ENCODE assay signal across 8 cellular contexts in the genomic region with DNA sequence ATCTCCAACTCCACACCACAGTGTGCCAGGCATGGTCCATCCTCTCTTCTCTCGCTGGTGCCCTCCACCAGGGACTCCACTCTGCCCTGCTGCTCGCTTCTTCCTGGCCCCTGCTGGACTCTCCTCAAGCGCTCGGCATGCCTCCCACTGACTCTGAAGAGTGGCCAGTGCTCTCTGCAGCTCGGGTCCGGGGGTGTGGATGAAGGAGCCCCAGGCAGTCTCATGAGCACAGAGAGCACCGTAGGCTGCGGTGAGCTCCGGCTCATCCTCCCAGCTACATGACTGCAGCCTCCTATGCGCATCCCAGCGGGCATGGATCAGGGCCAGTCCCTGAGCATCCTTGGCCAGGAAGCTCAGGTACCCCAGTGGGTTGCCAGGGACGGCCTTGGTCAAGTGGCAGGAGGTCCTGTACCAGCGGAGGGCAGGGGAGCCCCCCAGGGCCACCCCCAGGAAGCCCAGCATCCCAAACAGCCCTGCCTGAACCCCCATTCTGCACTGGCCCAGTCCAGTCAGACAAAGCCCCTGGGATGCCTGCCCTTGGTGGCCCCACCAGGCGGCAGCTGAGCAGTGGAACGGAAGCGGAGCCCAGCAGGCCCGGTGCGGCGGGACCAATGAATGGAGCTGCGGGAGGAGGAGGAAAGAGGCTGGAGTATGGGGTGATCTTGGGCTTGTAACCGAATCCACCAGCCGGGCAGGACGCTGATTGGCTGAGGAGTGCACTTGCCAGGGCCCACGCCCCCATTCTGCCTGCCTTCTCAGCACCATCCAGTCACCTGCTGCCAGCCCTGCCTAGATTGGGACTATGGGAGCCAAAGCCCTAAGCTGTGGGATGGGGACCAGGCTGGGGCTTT. TPM values are rescaled to one million over a fixed set of nuclear protein-coding genes. Genes with fewer than 3 reads are reported as not detected.
DNase-seq lines count a peak whose midpoint lies in the region; TF ChIP-seq lines count a peak whose summit lies in the region.
"Had no signal": no experiment of that assay in that cellular context is flagged by ENCODE, and none has a peak within 500 bp of the region (broad histone marks: within the 10 kb centered on the region; RNA-seq: fewer than 3 reads in every experiment).

A gene with protein sequence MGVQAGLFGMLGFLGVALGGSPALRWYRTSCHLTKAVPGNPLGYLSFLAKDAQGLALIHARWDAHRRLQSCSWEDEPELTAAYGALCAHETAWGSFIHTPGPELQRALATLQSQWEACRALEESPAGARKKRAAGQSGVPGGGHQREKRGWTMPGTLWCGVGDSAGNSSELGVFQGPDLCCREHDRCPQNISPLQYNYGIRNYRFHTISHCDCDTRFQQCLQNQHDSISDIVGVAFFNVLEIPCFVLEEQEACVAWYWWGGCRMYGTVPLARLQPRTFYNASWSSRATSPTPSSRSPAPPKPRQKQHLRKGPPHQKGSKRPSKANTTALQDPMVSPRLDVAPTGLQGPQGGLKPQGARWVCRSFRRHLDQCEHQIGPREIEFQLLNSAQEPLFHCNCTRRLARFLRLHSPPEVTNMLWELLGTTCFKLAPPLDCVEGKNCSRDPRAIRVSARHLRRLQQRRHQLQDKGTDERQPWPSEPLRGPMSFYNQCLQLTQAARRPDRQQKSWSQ (minus strand): TSS at position 643 of the 851 bp plus-strand sequence. CDS start 154 bp downstream, at position 489.

- H3K27ac ChIP-seq in HEK293 (ENCODE audit: extremely low read depth, low read depth, low read length), result no peak within 1 kb of the TSS
- H3K27ac ChIP-seq in prostate gland, result no peak within 1 kb of the TSS
- no peak within 1 kb of the TSS for H3K27ac ChIP-seq in testis
- no peak within 1 kb of the TSS for H3K27ac ChIP-seq in RWPE1

- POLR2A ChIA-PET in HEK293 (lab: Yijun Ruan, JAX) (no interaction called here), GM10248 (lab: Yijun Ruan, JAX) (no interaction called here), RWPE1 (lab: Yijun Ruan, JAX; ENCODE audit: low non-redundant PET) (no interaction called here)

- 41% methylated on average over 22 of the region's 24 CpGs for WGBS in prostate gland
- WGBS in testis, 2 donors, result 46% methylated on average over 17 to 24 of the region's 24 CpGs

- TF ChIP-seq CTCF in HEK293 (tag by site-specific recombination; IDR thresholded peaks at IDR 0.05) (no peak), fibroblast of mammary gland (conservative IDR thresholded peaks at IDR 0.05; ENCODE audit: control insufficient read depth, insufficient read depth, low read depth, low read length) (no peak), prostate gland (IDR thresholded peaks at IDR 0.05) (peak in 1 of 4 experiments; percentile 30), testis (IDR thresholded peaks at IDR 0.05) (no peak), GM10248 (IDR thresholded peaks at IDR 0.05; ENCODE audit: control extremely low read depth, extremely low read depth, low read depth, missing control alignments) (no peak), RWPE1 (conservative IDR thresholded peaks at IDR 0.05; ENCODE audit: low read depth) (no peak)

- TF ChIP-seq POLR2A in prostate gland (IDR thresholded peaks at IDR 0.05), result peak; percentile 28
- TF ChIP-seq POLR2A in testis (IDR thresholded peaks at IDR 0.05), result no peak

- H3K4me3 ChIP-seq in HEK293 (ENCODE audit: low read depth, low read length) (no peak within 1 kb of the TSS), fibroblast of mammary gland (ENCODE audit: control insufficient read depth, low read depth, low read length) (no peak within 1 kb of the TSS), prostate gland (no peak within 1 kb of the TSS), testis (no peak within 1 kb of the TSS)

- H3K27me3 ChIP-seq in prostate gland (replicated peaks; ENCODE audit: insufficient read depth) (no peaks in the 10 kb centered on the region), testis (no peaks in the 10 kb centered on the region)

- intact Hi-C loops in prostate gland (cut with DNase I) (loop anchor here (10.0 kb wide), 1 partner anchor 375 kb away; no protein-coding TSS in a partner anchor), testis (cut with DNase I; ENCODE audit: low total_unique reads) (loop anchor here (10.0 kb wide), 1 partner anchor 45 kb away; no protein-coding TSS in a partner anchor)

- CTCF ChIA-PET in HEK293 (lab: Yijun Ruan, JAX) (interaction anchor here (0.5 to 1.6 kb wide), 5 partner anchors 9 to 249 kb away, joined by 3 to 6 read pairs (median 3); a partner anchor contains a TSS), GM10248 (lab: Yijun Ruan, JAX) (interaction anchor here (1.1 kb wide), 1 partner anchor 8 kb away, joined by 4 read pairs; no protein-coding TSS in a partner anchor), RWPE1 (lab: Yijun Ruan, JAX) (no interaction called here)

- H3K36me3 ChIP-seq in HEK293 (ENCODE audit: control insufficient read depth in 2 of 2, insufficient read depth in 1 of 2, low read length in 2 of 2), result no peaks in the 10 kb centered on the region
- H3K36me3 ChIP-seq in prostate gland, result no peaks in the 10 kb centered on the region
- H3K36me3 ChIP-seq in testis (ENCODE audit: low read depth, missing control alignments), result no peaks in the 10 kb centered on the region

- DNase-seq in NCI-H510A (lab: John Stamatoyannopoulos, UW) (peak; percentile 85), fibroblast of mammary gland (ENCODE audit: low read depth) (peak; percentile 62), prostate gland (ENCODE audit: low spot score) (peak; percentile 68), testis (no peak), GM10248 (ENCODE audit: extremely low spot score) (no peak), RWPE1 (ENCODE audit: low spot score) (no peak)
- DNase-seq: activated naive CD4-positive, alpha-beta T cell treated with anti-CD3 and anti-CD28 coated beads for 36 hours had no signal

- no peaks in the 10 kb centered on the region for H3K4me1 ChIP-seq in HEK293 (ENCODE audit: control insufficient read depth, insufficient read depth, low read length)
- H3K4me1 ChIP-seq in prostate gland (replicated peaks), result no peaks in the 10 kb centered on the region
- H3K4me1 ChIP-seq in testis, result no peaks in the 10 kb centered on the region

- H3K9me3 ChIP-seq in HEK293 (ENCODE audit: control insufficient read depth, insufficient read depth, low read depth, low read length), result no peaks in the 10 kb centered on the region
- H3K9me3 ChIP-seq in prostate gland, result no peaks in the 10 kb centered on the region
- H3K9me3 ChIP-seq in testis, result no peaks in the 10 kb centered on the region

TF ChIP-seq in HEK293, 187 proteins besides CTCF, POLR2A, EP300 and RAD21 (continues in another document):
- TF ChIP-seq KLF1 (tag by site-specific recombination; IDR thresholded peaks at IDR 0.05) (no peak), ZBTB8A (tag by site-specific recombination; IDR thresholded peaks at IDR 0.05) (no peak), YY2 (tag by site-specific recombination; IDR thresholded peaks at IDR 0.05) (no peak), REPIN1 (tag by site-specific recombination; IDR thresholded peaks at IDR 0.05; ENCODE audit: low read depth) (no peak), ZNF423 (tag by site-specific recombination; IDR thresholded peaks at IDR 0.05) (no peak), ZNF426 (tag by site-specific recombination; IDR thresholded peaks at IDR 0.05) (no peak), ZNF239 (tag by site-specific recombination; IDR thresholded peaks at IDR 0.05) (no peak), ZNF23 (tag by site-specific recombination; IDR thresholded peaks at IDR 0.05; ENCODE audit: borderline replicate concordance) (no peak), ZNF777 (tag by site-specific recombination; IDR thresholded peaks at IDR 0.05; ENCODE audit: borderline replicate concordance) (no peak), KLF9 (tag by site-specific recombination; IDR thresholded peaks at IDR 0.05; ENCODE audit: low read depth) (peak; percentile 57; the same call in 1 of the 2 replicates), ZNF157 (tag by site-specific recombination; IDR thresholded peaks at IDR 0.05) (no peak), ZNF610 (tag by site-specific recombination; IDR thresholded peaks at IDR 0.05; ENCODE audit: borderline replicate concordance) (no peak), ZNF311 (tag by site-specific recombination; IDR thresholded peaks at IDR 0.05; ENCODE audit: borderline replicate concordance) (no peak), WT1 (tag by site-specific recombination; IDR thresholded peaks at IDR 0.05) (no peak), ZNF776 (tag by site-specific recombination; IDR thresholded peaks at IDR 0.05; ENCODE audit: borderline replicate concordance) (no peak), ZBTB21 (tag by site-specific recombination; IDR thresholded peaks at IDR 0.05) (no peak), ZNF555 (tag by site-specific recombination; conservative IDR thresholded peaks at IDR 0.05) (no peak), GLIS1 (tag by site-specific recombination; IDR thresholded peaks at IDR 0.05) (no peak), ZNF211 (tag by site-specific recombination; IDR thresholded peaks at IDR 0.05; ENCODE audit: low read depth) (no peak), TCF7L2 (IDR thresholded peaks at IDR 0.05; ENCODE audit: borderline replicate concordance, low read depth, low read length) (no peak), ZNF768 (tag by site-specific recombination; IDR thresholded peaks at IDR 0.05) (no peak), SP3 (tag by site-specific recombination; IDR thresholded peaks at IDR 0.05) (no peak), ZIC2 (tag by site-specific recombination; IDR thresholded peaks at IDR 0.05) (peak; percentile 84)

RNA-seq across cellular contexts. Expression of the gene that starts here (rescaled TPM):
- total RNA-seq in prostate gland (1 to 10 TPM in 1 of 2 donors, under 1 TPM in 1; 0.23 to 1.5 TPM), testis (under 1 TPM; 0.55 to 0.68 TPM)
- 0.44 TPM for polyA plus RNA-seq in testis (ENCODE audit: insufficient read depth, low read depth, low replicate concordance)
- total RNA-seq: activated naive CD4-positive, alpha-beta T cell treated with anti-CD3 and anti-CD28 coated beads for 36 hours had no signal

Comparison
In these comparisons a context has a peak if more than half of its experiments do, and no peak if none do; other contexts are left out.
1. DNase-seq: peak in NCI-H510A (single experiment), fibroblast of mammary gland (single experiment) and prostate gland (single experiment); none in testis (single experiment), GM10248 (single experiment) and RWPE1 (single experiment).